In genomic region chr1:212696721-212697331, GRCh38 we compare ENCODE assay signal across 1 cellular context.
A peak's percentile ranks its signal among the peaks of the same experiment; 100 is the strongest.
TF ChIP-seq lines count a peak whose summit lies in the region.

No MANE protein-coding gene starts in this region.

TF ChIP-seq in K562, 482 proteins besides CTCF, POLR2A, EP300 and RAD21:
- peak; percentile 17; the same call in 1 of the 2 replicates for TF ChIP-seq BHLHE40 (IDR thresholded peaks at IDR 0.05; ENCODE audit: low read length)
- no peak for TF ChIP-seq STAG1 (CRISPR knock-in tag; IDR thresholded peaks at IDR 0.05; ENCODE audit: borderline replicate concordance)
- TF ChIP-seq ZNF695 (CRISPR knock-in tag; IDR thresholded peaks at IDR 0.05) = 0 out of 2 replicates have a peak, but pooled peaks have one; percentile 56
